In the genomic region with DNA sequence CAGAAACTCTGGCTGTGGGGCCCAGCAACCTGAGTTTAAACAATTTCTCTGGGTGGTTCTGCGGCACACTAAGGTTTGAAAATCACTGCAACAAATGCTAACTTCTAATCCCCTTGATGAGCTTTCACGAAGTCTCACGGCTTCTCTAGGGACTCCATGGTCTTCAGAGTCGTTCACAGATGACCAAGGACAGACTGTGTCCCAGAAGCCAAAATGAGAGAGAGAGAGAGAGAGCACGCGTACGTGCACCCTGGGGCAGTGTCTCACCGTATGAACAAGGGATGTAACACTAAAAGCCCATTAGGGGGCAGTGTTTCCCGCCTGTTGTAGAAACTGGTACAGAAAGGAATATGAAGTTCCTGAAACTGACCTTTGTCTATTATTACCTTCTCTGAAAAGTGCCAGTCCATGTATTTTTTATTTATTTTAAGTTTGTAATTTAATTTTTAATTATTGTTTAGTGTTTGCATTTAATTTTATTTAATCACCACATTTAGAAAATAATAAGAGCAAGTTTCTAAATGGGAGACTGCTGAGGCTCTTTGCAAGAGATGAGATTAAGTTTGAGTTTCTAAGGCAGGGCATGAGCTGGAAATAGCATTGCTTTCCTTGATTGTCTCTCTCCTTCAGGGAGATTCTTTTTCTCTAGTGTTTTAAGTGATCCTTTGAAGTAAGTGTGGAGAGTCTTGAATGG, we compare ENCODE assay signal across 8 cellular contexts. TPM values are rescaled to one million over a fixed set of nuclear protein-coding genes. Genes with fewer than 3 reads are reported as not detected.
DNase-seq lines count a peak whose midpoint lies in the region; ATAC-seq, FAIRE-seq and TF ChIP-seq lines count a peak whose summit lies in the region.

No MANE protein-coding gene starts in this region.

- H3K9me3 ChIP-seq in RWPE2 (ENCODE audit: severe bottlenecking) (no peaks in the 10 kb centered on the region), pancreas (no peaks in the 10 kb centered on the region), uterus (no peaks in the 10 kb centered on the region)

- FAIRE-seq in frontal cortex (lab: Jason Lieb, UNC): peak; percentile 30
- peak; percentile 93 for FAIRE-seq in pancreas (lab: Jason Lieb, UNC)

- H3K27me3 ChIP-seq in RWPE2 (ENCODE audit: insufficient read depth, poor library complexity, severe bottlenecking) (no peaks in the 10 kb centered on the region), pancreas (no peaks in the 10 kb centered on the region), uterus (no peaks in the 10 kb centered on the region)

- TF ChIP-seq POLR2A in uterus (IDR thresholded peaks at IDR 0.05): no peak

- H3K4me3 ChIP-seq in LNCaP clone FGC (ENCODE audit: low read depth, low read length): no peak overlapping the region
- no peak overlapping the region for H3K4me3 ChIP-seq in RWPE2 (ENCODE audit: severe bottlenecking)
- H3K4me3 ChIP-seq in pancreas: no peak overlapping the region
- no peak overlapping the region for H3K4me3 ChIP-seq in uterus

- ATAC-seq in GM21529 (IDR thresholded peaks at IDR 0.05; ENCODE audit: unreplicated experiment): peak; percentile 60
- ATAC-seq in RWPE2 (ENCODE audit: low read depth): peak; percentile 67
- ATAC-seq in pancreas: peak; percentile 39 to 79 (median 69)

- H3K36me3 ChIP-seq in RWPE2 (ENCODE audit: low read depth) (no peaks in the 10 kb centered on the region), pancreas (no peaks in the 10 kb centered on the region), uterus (no peaks in the 10 kb centered on the region)

- intact Hi-C loops in pancreas (cut with DNase I): no loop called here
- intact Hi-C loops in uterus (cut with DNase I; ENCODE audit: low total_unique reads): loop anchor here (5.0 kb wide), 1 partner anchor 408 kb away; a partner anchor contains a TSS

- peak; percentile 67 for TF ChIP-seq CTCF in LNCaP clone FGC (IDR thresholded peaks at IDR 0.05; ENCODE audit: control insufficient read depth, extremely low read depth, insufficient read depth)
- TF ChIP-seq CTCF in RWPE2 (IDR thresholded peaks at IDR 0.05; ENCODE audit: poor library complexity, severe bottlenecking): peak; percentile 74
- TF ChIP-seq CTCF in pancreas (IDR thresholded peaks at IDR 0.05): peak; percentile 60 to 82 (median 68)
- peak; percentile 71 to 81 (median 76) for TF ChIP-seq CTCF in uterus (IDR thresholded peaks at IDR 0.05)

- 13 to 15% methylated on average over 9 of the region's 9 CpGs for WGBS in pancreas, 2 donors

- no peak overlapping the region for H3K27ac ChIP-seq in RWPE2 (ENCODE audit: poor library complexity, severe bottlenecking)
- H3K27ac ChIP-seq in pancreas: peak overlapping the region in 1 of 4 donors; percentile 93
- peak overlapping the region; percentile 96 for H3K27ac ChIP-seq in uterus

- peaks cover 13% of the 10 kb centered on the region for H3K4me1 ChIP-seq in RWPE2 (ENCODE audit: insufficient read depth, poor library complexity, severe bottlenecking)
- H3K4me1 ChIP-seq in pancreas: peaks cover 10 to 17% (median 14%) of the 10 kb centered on the region in 3 donors
- peaks cover 0 to 7% of the 10 kb centered on the region in 2 donors for H3K4me1 ChIP-seq in uterus

- DNase-seq in DMS114 treated with DMSO at 0.1 percent for 48 hours (lab: John Stamatoyannopoulos, UW; ENCODE audit: unreplicated experiment) (peak; percentile 74), LNCaP clone FGC (ENCODE audit: low read depth) (no peak), RWPE2 (ENCODE audit: low spot score) (no peak), frontal cortex (ENCODE audit: low spot score in 2 of 2) (peak in 1 of 2 donors; percentile 47), pancreas (peak in 3 of 6 donors; percentile 54 to 67 (median 59)), uterus (peak; percentile 41 to 79)
- peak; percentile 50 for DNase-seq in activated naive CD4-positive, alpha-beta T cell treated with Interleukin-2 at 50 U/mL for 16 hours

RNA-seq across cellular contexts. Expression of a gene that starts 3.4 kb away (rescaled TPM):
- 20.0 TPM for total RNA-seq in frontal cortex
- total RNA-seq in pancreas: 1 to 10 TPM; 1.8 to 4.6 (median 3.0) TPM
- polyA plus RNA-seq in pancreas: 1 to 10 TPM; 1.6 to 6.4 TPM
- total RNA-seq in uterus: 10 to 100 TPM; 25.0 to 88.8 (median 57.9) TPM

RNA-seq across cellular contexts. Expression of a gene that starts 24.3 kb away (rescaled TPM):
- total RNA-seq in frontal cortex (62.4 TPM), pancreas (10 to 100 TPM; 21.6 to 29.1 (median 26.2) TPM), uterus (100 to 1,000 TPM in 1 of 4 donors, 10 to 100 TPM in 3; 42.1 to 105 (median 57.2) TPM)
- polyA plus RNA-seq in pancreas: 10 to 100 TPM; 17.9 to 34.5 TPM

Comparison
In these comparisons a context has a peak if more than half of its experiments do, and no peak if none do; other contexts are left out.
1. DNase-seq: peak in DMS114 treated with DMSO at 0.1 percent for 48 hours (single experiment), activated naive CD4-positive, alpha-beta T cell treated with Interleukin-2 at 50 U/mL for 16 hours (single experiment) and uterus (2 of 2); none in LNCaP clone FGC (single experiment) and RWPE2 (single experiment).
2. Peak in every context shown above with its lines, with median percentiles within 50 percentile points of each other: ATAC-seq and CTCF ChIP-seq.